In genomic region chr13:91106565-91106964, GRCh38 we compare ENCODE assay signal across 11 cellular contexts.
"Had no signal": no experiment of that assay in that cellular context is flagged by ENCODE, and none has a peak within 500 bp of the region (broad histone marks: within the 10 kb centered on the region; RNA-seq: fewer than 3 reads in every experiment).

No MANE protein-coding gene starts in this region.

- DNase-seq: GM23248, GOT3, H7, H9, HCEC 1CT, HFFc6 had no signal

- H3K9me3 Mint-ChIP-seq: GM23338, H9 had no signal

- H3K9ac ChIP-seq: GM23248 had no signal

- H3K4me3 ChIP-seq: GM23248, GM23338, HAP-1 had no signal

- H2AFZ ChIP-seq: GM23248, GM23338 had no signal

- H3K36me3 ChIP-seq: HAP-1 had no signal

- H3K4me3 Mint-ChIP-seq: GM23338, H9, HFFc6 had no signal

- H3K4me2 ChIP-seq: GM23338 had no signal

- H3K9me3 ChIP-seq: HAP-1 had no signal

- H3K4me1 ChIP-seq: HAP-1 had no signal

- FAIRE-seq: H1, H54 had no signal

- ATAC-seq: GM23338, HCT116 had no signal

- H3K27ac ChIP-seq: GM23248 had no signal
